ENCODE assay signal across 9 cellular contexts in the genomic region with DNA sequence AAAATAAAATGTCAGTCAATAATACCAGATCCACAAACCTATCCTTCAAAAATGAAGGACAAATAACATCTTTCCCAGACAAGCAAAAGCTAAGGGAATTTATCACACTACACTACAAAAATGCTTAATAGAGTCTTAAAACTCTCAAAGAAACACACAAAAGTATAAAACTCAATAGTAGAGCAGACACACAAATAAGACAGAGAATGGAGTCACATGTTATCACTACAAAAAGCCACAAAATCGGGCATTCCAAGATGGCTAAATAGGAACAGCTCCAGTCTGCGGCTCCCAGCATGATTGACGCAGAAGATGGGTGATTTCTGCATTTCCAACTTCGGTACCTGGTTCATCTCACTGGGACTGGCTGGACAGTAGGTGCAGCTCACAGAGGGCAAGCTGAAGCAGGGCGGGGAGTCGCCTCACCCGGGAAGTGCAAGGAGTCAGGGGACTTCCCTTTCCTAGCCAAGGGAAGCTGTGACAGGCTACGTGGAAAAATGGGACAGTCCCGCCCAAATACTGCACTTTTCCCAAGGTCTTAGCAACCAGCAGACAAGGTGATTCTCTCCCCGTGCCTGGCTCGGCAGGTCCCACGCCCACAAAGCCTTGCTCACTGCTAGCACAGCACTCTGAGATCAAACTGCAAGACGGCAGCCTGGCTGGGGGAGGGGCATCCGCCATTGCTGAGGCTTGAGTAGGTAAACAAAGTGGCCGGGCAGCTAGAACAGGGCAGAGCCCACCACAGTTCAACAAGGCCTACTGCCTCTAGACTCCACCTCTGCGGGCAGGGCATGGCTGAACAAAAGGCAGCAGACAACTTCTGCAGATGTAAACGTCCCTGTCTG. TPM values are rescaled to one million over a fixed set of nuclear protein-coding genes. Genes with fewer than 3 reads are reported as not detected.
DNase-seq lines count a peak whose midpoint lies in the region; ATAC-seq and TF ChIP-seq lines count a peak whose summit lies in the region.
"Had no signal": no experiment of that assay in that cellular context is flagged by ENCODE, and none has a peak within 500 bp of the region (broad histone marks: within the 10 kb centered on the region; RNA-seq: fewer than 3 reads in every experiment).

No MANE protein-coding gene starts in this region.

- H3K9ac ChIP-seq in endodermal cell (ENCODE audit: extremely low read depth, low read length, poor library complexity, severe bottlenecking): no peak overlapping the region

- no peak for TF ChIP-seq CTCF in endodermal cell (conservative IDR thresholded peaks at IDR 0.05)

- 40 to 49% methylated on average over 9 to 17 of the region's 17 CpGs for WGBS in endodermal cell (ENCODE audit: insufficient coverage in 1 of 2, insufficient read length in 1 of 2), 2 experiments

- H3K36me3 Mint-ChIP-seq in T-helper 1 cell treated with Interleukin-12 subunit alpha and Interleukin-12 subunit beta and Interleukin-4 antibody, amounts not matched to agents 30 μg/mL and 1 μg/mL, for 36 hours (ENCODE audit: low read depth): peaks cover 23% of the 10 kb centered on the region
- H3K36me3 Mint-ChIP-seq in endodermal cell (ENCODE audit: low read depth): peaks cover 39% of the 10 kb centered on the region

- H3K4me1 ChIP-seq in endodermal cell (ENCODE audit: control insufficient read depth, insufficient read depth, low read length) (no peaks in the 10 kb centered on the region), neuron (ENCODE audit: insufficient read depth, low read length) (peaks cover 7% of the 10 kb centered on the region)

- peak overlapping the region; percentile 63 for H3K27ac ChIP-seq in endodermal cell (ENCODE audit: low read depth, low read length)

- H2AFZ ChIP-seq in neuron (ENCODE audit: low read depth, low read length): peak overlapping the region; percentile 77

- H3K4me3 Mint-ChIP-seq in T-helper 1 cell treated with Interleukin-12 subunit alpha and Interleukin-12 subunit beta and Interleukin-4 antibody, amounts not matched to agents 30 μg/mL and 1 μg/mL, for 36 hours: peak overlapping the region; percentile 52
- H3K4me3 Mint-ChIP-seq in endodermal cell: peak overlapping the region; percentile 60

- peaks cover 12% of the 10 kb centered on the region for H3K9me3 Mint-ChIP-seq in T-helper 1 cell treated with Interleukin-12 subunit alpha and Interleukin-12 subunit beta and Interleukin-4 antibody, amounts not matched to agents 30 μg/mL and 1 μg/mL, for 36 hours
- peaks cover 37% of the 10 kb centered on the region for H3K9me3 Mint-ChIP-seq in endodermal cell

- DNase-seq in DMS153 (lab: John Stamatoyannopoulos, UW): peak; percentile 12
- DNase-seq in DMS153 treated with DMSO at 0.1 percent for 48 hours (lab: John Stamatoyannopoulos, UW; ENCODE audit: unreplicated experiment): no peak
- DNase-seq in endodermal cell: peak; percentile 84
- no peak for DNase-seq in C1 segment of cervical spinal cord (lab: John Stamatoyannopoulos, UW)
- no peak for DNase-seq in cerebellum (ENCODE audit: low spot score)
- DNase-seq: 8988T had no signal

- peaks cover 11% of the 10 kb centered on the region for H3K9me3 ChIP-seq in endodermal cell (ENCODE audit: control insufficient read depth, low read length)
- H3K9me3 ChIP-seq in neuron (ENCODE audit: low read length): peaks cover 3% of the 10 kb centered on the region

- H3K27ac Mint-ChIP-seq in T-helper 1 cell treated with Interleukin-12 subunit alpha and Interleukin-12 subunit beta and Interleukin-4 antibody, amounts not matched to agents 30 μg/mL and 1 μg/mL, for 36 hours: peak overlapping the region; percentile 18
- H3K27ac Mint-ChIP-seq in endodermal cell: peak overlapping the region; percentile 96

- peaks cover 19% of the 10 kb centered on the region for H3K4me1 Mint-ChIP-seq in T-helper 1 cell treated with Interleukin-12 subunit alpha and Interleukin-12 subunit beta and Interleukin-4 antibody, amounts not matched to agents 30 μg/mL and 1 μg/mL, for 36 hours (ENCODE audit: low read depth)
- peaks cover 15% of the 10 kb centered on the region for H3K4me1 Mint-ChIP-seq in endodermal cell

- H3K27me3 Mint-ChIP-seq in T-helper 1 cell treated with Interleukin-12 subunit alpha and Interleukin-12 subunit beta and Interleukin-4 antibody, amounts not matched to agents 30 μg/mL and 1 μg/mL, for 36 hours (ENCODE audit: low read depth): no peaks in the 10 kb centered on the region
- no peaks in the 10 kb centered on the region for H3K27me3 Mint-ChIP-seq in endodermal cell (ENCODE audit: insufficient read depth)

- peak overlapping the region; percentile 73 for H3K4me3 ChIP-seq in endodermal cell (ENCODE audit: low read length)
- peak overlapping the region; percentile 37 for H3K4me3 ChIP-seq in neuron (ENCODE audit: low read length)

- H3K36me3 ChIP-seq in endodermal cell (ENCODE audit: control insufficient read depth, insufficient read depth, low read length) (peaks cover 5% of the 10 kb centered on the region), neuron (ENCODE audit: insufficient read depth, low read length) (peaks cover 2% of the 10 kb centered on the region)

- ATAC-seq in HG03378 (IDR thresholded peaks at IDR 0.05; ENCODE audit: unreplicated experiment): no peak

- H3K27me3 ChIP-seq in endodermal cell (ENCODE audit: control insufficient read depth, insufficient read depth, low read length, poor library complexity, severe bottlenecking): no peaks in the 10 kb centered on the region
- H3K27me3 ChIP-seq in neuron (ENCODE audit: insufficient read depth, low read length): no peaks in the 10 kb centered on the region

RNA-seq across cellular contexts. Expression of gene SENP7, which starts 46.3 kb away (rescaled TPM):
- total RNA-seq in endodermal cell: 10 to 100 TPM; 19.3 to 22.1 TPM
- 34.0 TPM for polyA plus RNA-seq in endodermal cell (2013, experiment 1 of 2)
- polyA plus RNA-seq in endodermal cell (2013, experiment 2 of 2): 30.3 TPM
- total RNA-seq in cerebellum: 108 TPM

Comparison
In these comparisons a context has a peak if more than half of its experiments do, and no peak if none do; other contexts are left out.
1. DNase-seq: peak in DMS153 (single experiment) and endodermal cell (single experiment); none in DMS153 treated with DMSO at 0.1 percent for 48 hours (single experiment), C1 segment of cervical spinal cord (0 of 14) and cerebellum (single experiment).